In genomic region chr16:89176717-89177116, GRCh38 we compare ENCODE assay signal across 9 cellular contexts. TPM values are rescaled to one million over a fixed set of nuclear protein-coding genes. Genes with fewer than 3 reads are reported as not detected.
"Had no signal": no experiment of that assay in that cellular context is flagged by ENCODE, and none has a peak within 500 bp of the region (broad histone marks: within the 10 kb centered on the region; RNA-seq: fewer than 3 reads in every experiment).

No MANE protein-coding gene starts in this region.

- DNase-seq: H9, HCEC 1CT, KBM-7 had no signal

- H2AFZ ChIP-seq: GM23338 had no signal

- ATAC-seq: GM23338, HepG2 had no signal

- H3K9ac ChIP-seq: KMS-11 had no signal

- H3K4me2 ChIP-seq: GM23338, KMS-11 had no signal

- H3K4me3 ChIP-seq: GM23338 had no signal

- H3K27ac ChIP-seq: HL-60, KMS-11 had no signal

RNA-seq across cellular contexts. Expression of gene CDH15, which starts 5.2 kb away (rescaled TPM):
- total RNA-seq: HT1080 had no signal
- polyA plus RNA-seq: IgD-negative memory B cell had no signal

RNA-seq across cellular contexts. Expression of gene SLC22A31, which starts 23.6 kb away (rescaled TPM):
- total RNA-seq: HT1080 had no signal
- polyA plus RNA-seq: IgD-negative memory B cell had no signal
